Comparison of ENCODE assay signal across 1 cellular context in genomic region chr11:65662802-65663633, GRCh38.
TF ChIP-seq lines count a peak whose summit lies in the region.

TSS of gene RELA (minus strand) at chr11:65662916. CDS start at chr11:65662832, 84 bp downstream.

TF ChIP-seq in HCT116, 20 proteins besides CTCF, POLR2A, EP300 and RAD21 (continued from another document):
- TF ChIP-seq REST (IDR thresholded peaks at IDR 0.05; ENCODE audit: low read depth) (no peak), ZFX (IDR thresholded peaks at IDR 0.05) (peak; percentile 85), EGR1 (IDR thresholded peaks at IDR 0.05; ENCODE audit: low read depth) (no peak), EZH2 (IDR thresholded peaks at IDR 0.05) (no peak), TCF7L2 (IDR thresholded peaks at IDR 0.05; ENCODE audit: borderline replicate concordance, extremely low read depth, insufficient read depth, insufficient read length) (no peak)
TF ChIP-seq in HCT116: peak in this region for 7.
